ENCODE assay signal across 8 cellular contexts in genomic region chr11:128503231-128503991, GRCh38.
DNase-seq lines count a peak whose midpoint lies in the region; ATAC-seq, FAIRE-seq and TF ChIP-seq lines count a peak whose summit lies in the region.

No MANE protein-coding gene starts in this region.

- no peak for FAIRE-seq in bronchial epithelial cell (lab: Jason Lieb, UNC)

- H3K27me3 Mint-ChIP-seq in naive thymus-derived CD8-positive, alpha-beta T cell = no peaks in the 10 kb centered on the region

- peak overlapping the region; percentile 87 to 99 (median 98) for H3K4me3 Mint-ChIP-seq in naive thymus-derived CD8-positive, alpha-beta T cell

- no peak overlapping the region for H3K4me3 ChIP-seq in bronchial epithelial cell (ENCODE audit: low read depth, low read length)

- peaks cover 60 to 99% (median 96%) of the 10 kb centered on the region in 4 donors for H3K4me1 Mint-ChIP-seq in naive thymus-derived CD8-positive, alpha-beta T cell

- TF ChIP-seq CTCF in bronchial epithelial cell (IDR thresholded peaks at IDR 0.05; ENCODE audit: insufficient read depth, low read length, severe bottlenecking) (no peak), omental fat pad (IDR thresholded peaks at IDR 0.05) (no peak)

- H3K9me3 Mint-ChIP-seq in naive thymus-derived CD8-positive, alpha-beta T cell = no peaks in the 10 kb centered on the region

- peak; percentile 66 for DNase-seq in DMS 273 (lab: John Stamatoyannopoulos, UW; ENCODE audit: unreplicated experiment)
- DNase-seq in NCI-H524 (lab: John Stamatoyannopoulos, UW) = peak; percentile 75 to 79
- DNase-seq in bronchial epithelial cell (ENCODE audit: low read depth) = peak; percentile 83
- DNase-seq in naive thymus-derived CD8-positive, alpha-beta T cell = peak in 8 of 10 donors; percentile 51 to 68 (median 59)
- DNase-seq in omental fat pad (ENCODE audit: low spot score) = no peak
- DNase-seq in LoVo (ENCODE audit: low spot score) = no peak

- POLR2A ChIA-PET in naive thymus-derived CD8-positive, alpha-beta T cell (lab: Charles Lee) = interaction anchor here (0.9 to 28.4 kb wide), 14 partner anchors 7 to 308 kb away, joined by 3 to 603 read pairs (median 4); no protein-coding TSS in a partner anchor

- ATAC-seq in naive thymus-derived CD8-positive, alpha-beta T cell = peak; percentile 46 to 79
- ATAC-seq in GM18520 (IDR thresholded peaks at IDR 0.05; ENCODE audit: unreplicated experiment) = no peak
- no peak for ATAC-seq in omental fat pad (ENCODE audit: low FRiP score)
- no peak for ATAC-seq in HG03045 (IDR thresholded peaks at IDR 0.05; ENCODE audit: unreplicated experiment)

- peaks cover 15 to 80% (median 27%) of the 10 kb centered on the region in 3 donors for H3K36me3 Mint-ChIP-seq in naive thymus-derived CD8-positive, alpha-beta T cell

- no peaks in the 10 kb centered on the region for H3K27me3 ChIP-seq in bronchial epithelial cell (ENCODE audit: control insufficient read depth, insufficient read depth, low read length)

- peak overlapping the region; percentile 93 to 99 (median 96) for H3K27ac Mint-ChIP-seq in naive thymus-derived CD8-positive, alpha-beta T cell

- no peaks in the 10 kb centered on the region for H3K36me3 ChIP-seq in bronchial epithelial cell (ENCODE audit: control insufficient read depth, insufficient read depth, low read length)

Comparison
In these comparisons a context has a peak if more than half of its experiments do, and no peak if none do; other contexts are left out.
1. DNase-seq: peak in DMS 273 (single experiment), NCI-H524 (2 of 2), bronchial epithelial cell (single experiment) and naive thymus-derived CD8-positive, alpha-beta T cell (8 of 10); none in omental fat pad (single experiment) and LoVo (single experiment).
2. ATAC-seq: peak in naive thymus-derived CD8-positive, alpha-beta T cell (2 of 2); none in GM18520 (single experiment), omental fat pad (single experiment) and HG03045 (single experiment).